ENCODE assay signal across 8 cellular contexts in the genomic region with DNA sequence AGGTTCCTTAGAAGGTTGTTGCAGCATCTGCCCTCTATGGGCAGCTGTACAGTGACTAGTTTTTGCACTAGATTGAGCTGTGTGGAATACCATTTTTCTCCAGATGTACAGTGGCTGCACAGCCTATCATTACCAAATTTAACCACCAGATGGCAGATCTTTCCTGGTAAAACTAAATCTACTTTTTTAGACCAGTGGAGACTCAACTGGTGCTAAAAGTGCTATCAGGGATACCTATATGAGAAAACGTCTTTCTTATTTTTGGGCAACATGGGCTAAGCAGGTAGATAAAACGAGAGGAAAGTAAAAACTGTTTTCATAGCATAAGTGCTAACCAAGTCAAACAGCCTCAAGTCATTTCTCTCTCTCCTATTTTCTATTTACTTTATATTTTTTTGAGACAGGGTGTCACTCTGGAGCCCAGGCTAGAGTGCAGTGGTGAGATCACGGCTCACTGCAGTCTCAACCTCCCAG. TPM values are rescaled to one million over a fixed set of nuclear protein-coding genes. Genes with fewer than 3 reads are reported as not detected.
DNase-seq lines count a peak whose midpoint lies in the region; ATAC-seq, FAIRE-seq and TF ChIP-seq lines count a peak whose summit lies in the region.

No MANE protein-coding gene starts in this region.

- H3K4me3 ChIP-seq in DOHH2 (ENCODE audit: low read length) (no peak overlapping the region), cardiac fibroblast (replicated peaks in 1 of 2; ENCODE audit: low read depth in 2 of 2, low read length in 2 of 2) (no peak overlapping the region), left lung (no peak overlapping the region), upper lobe of right lung (peak overlapping the region; percentile 2)

- H3K27me3 ChIP-seq in DOHH2 (ENCODE audit: control insufficient read depth, low read length): no peaks in the 10 kb centered on the region
- H3K27me3 ChIP-seq in left lung: no peaks in the 10 kb centered on the region
- no peaks in the 10 kb centered on the region for H3K27me3 ChIP-seq in upper lobe of right lung

- no peaks in the 10 kb centered on the region for H3K79me2 ChIP-seq in DOHH2 (ENCODE audit: control insufficient read depth, low read length)

- H3K36me3 ChIP-seq in DOHH2 (ENCODE audit: control insufficient read depth, low read length) (no peaks in the 10 kb centered on the region), left lung (no peaks in the 10 kb centered on the region), upper lobe of right lung (no peaks in the 10 kb centered on the region)

- ATAC-seq in GM19468 (IDR thresholded peaks at IDR 0.05; ENCODE audit: extremely low read depth, unreplicated experiment) (peak; percentile 40), left lung (peak; percentile 95), upper lobe of right lung (peak; percentile 87)

- H3K4me2 ChIP-seq in DOHH2 (ENCODE audit: low read length): no peak overlapping the region

- FAIRE-seq in HTR-8/SVneo (lab: Jason Lieb, UNC): peak; percentile 58

- H3K4me1 ChIP-seq in DOHH2 (ENCODE audit: control insufficient read depth, low read length) (peaks cover 21% of the 10 kb centered on the region), left lung (no peaks in the 10 kb centered on the region), upper lobe of right lung (no peaks in the 10 kb centered on the region)

- TF ChIP-seq CTCF in DOHH2 (IDR thresholded peaks at IDR 0.05; ENCODE audit: low read depth, low read length, poor library complexity, severe bottlenecking) (peak; percentile 81), cardiac fibroblast (IDR thresholded peaks at IDR 0.05; ENCODE audit: low read depth, low read length) (peak; percentile 76), left lung (IDR thresholded peaks at IDR 0.05) (peak; percentile 75 to 84), upper lobe of right lung (IDR thresholded peaks at IDR 0.05) (peak; percentile 83)

- H3K9me3 ChIP-seq in DOHH2 (ENCODE audit: control insufficient read depth, insufficient read depth, low read length) (no peaks in the 10 kb centered on the region), left lung (no peaks in the 10 kb centered on the region), upper lobe of right lung (no peaks in the 10 kb centered on the region)

- DNase-seq in HTR-8/SVneo (ENCODE audit: insufficient read length, low spot score) (peak; percentile 62), NOMO-1 treated with dmso at 0.1 percent for 144 hours (lab: John Stamatoyannopoulos, UW; ENCODE audit: unreplicated experiment) (peak; percentile 45), cardiac fibroblast (ENCODE audit: low read depth in 2 of 2) (peak; percentile 84 to 89), left lung (no peak), upper lobe of right lung (no peak), posterior cingulate gyrus (no peak)

- no peaks in the 10 kb centered on the region for H3F3A ChIP-seq in DOHH2 (ENCODE audit: control insufficient read depth, insufficient read depth)

- no peaks in the 10 kb centered on the region for H4K20me1 ChIP-seq in DOHH2 (ENCODE audit: control insufficient read depth, insufficient read depth, low read depth, low read length)

- no peaks in the 10 kb centered on the region for H3K9me2 ChIP-seq in DOHH2 (replicated peaks; ENCODE audit: control insufficient read depth, low read length)

- intact Hi-C loops in left lung (cut with DNase I): loop anchor here in 1 of 2 donors (10.0 kb wide), 2 partner anchors 215 to 405 kb away; no protein-coding TSS in a partner anchor
- intact Hi-C loops in upper lobe of right lung (cut with DNase I): loop anchor here (10.0 kb wide), 2 partner anchors 405 to 475 kb away; no protein-coding TSS in a partner anchor
- intact Hi-C loops in posterior cingulate gyrus (cut with DNase I): loop anchor here (1.0 to 2.0 kb wide), 2 partner anchors 221 to 400 kb away; no protein-coding TSS in a partner anchor

- H3K27ac ChIP-seq in DOHH2 (ENCODE audit: low read depth, low read length) (no peak overlapping the region), left lung (no peak overlapping the region), upper lobe of right lung (no peak overlapping the region)

RNA-seq across cellular contexts. Expression of a gene that starts 21.2 kb away (rescaled TPM):
- total RNA-seq in left lung: 10 to 100 TPM in 1 of 2 donors, 1 to 10 TPM in 1; 7.2 to 24.8 TPM
- total RNA-seq in upper lobe of right lung: 32.4 TPM

RNA-seq across cellular contexts. Expression of a gene that starts 55.1 kb away (rescaled TPM):
- total RNA-seq in left lung: 1 to 10 TPM; 3.8 to 4.0 TPM
- total RNA-seq in upper lobe of right lung: 3.1 TPM

Comparison
In these comparisons a context has a peak if more than half of its experiments do, and no peak if none do; other contexts are left out.
1. ATAC-seq: peak in every context shown above with its lines; median percentile 95 in left lung; 87 in upper lobe of right lung; 40 in GM19468.
2. DNase-seq: peak in HTR-8/SVneo (single experiment), NOMO-1 treated with dmso at 0.1 percent for 144 hours (single experiment) and cardiac fibroblast (2 of 2); none in left lung (0 of 2), upper lobe of right lung (single experiment) and posterior cingulate gyrus (0 of 10).
3. Peak in every context shown above with its lines, with median percentiles within 50 percentile points of each other: CTCF ChIP-seq.